In genomic region chr7:30771859-30772429, GRCh38 we compare ENCODE assay signal across 8 cellular contexts. TPM values are rescaled to one million over a fixed set of nuclear protein-coding genes. Genes with fewer than 3 reads are reported as not detected.
A peak's percentile ranks its signal among the peaks of the same experiment; 100 is the strongest.
DNase-seq lines count a peak whose midpoint lies in the region; ATAC-seq, FAIRE-seq and TF ChIP-seq lines count a peak whose summit lies in the region.

No MANE protein-coding gene starts in this region.

- POLR2A ChIA-PET in BJ (lab: Charles Lee): no interaction called here

- H3K79me2 ChIP-seq in Loucy (ENCODE audit: insufficient read depth, low read length): no peaks in the 10 kb centered on the region

- no peaks in the 10 kb centered on the region for H3K4me1 ChIP-seq in Loucy (ENCODE audit: insufficient read depth, low read length, poor library complexity, severe bottlenecking)
- no peaks in the 10 kb centered on the region for H3K4me1 ChIP-seq in breast epithelium
- H3K4me1 ChIP-seq in upper lobe of right lung: peaks cover 17% of the 10 kb centered on the region

- H3K9ac ChIP-seq in Loucy (ENCODE audit: low read depth, low read length, poor library complexity, severe bottlenecking): peak overlapping the region; percentile 60

- TF ChIP-seq POLR2A in breast epithelium (IDR thresholded peaks at IDR 0.05): no peak
- no peak for TF ChIP-seq POLR2A in lower leg skin (IDR thresholded peaks at IDR 0.05)

- no peak for ATAC-seq in upper lobe of right lung

- H4K20me1 ChIP-seq in Loucy (ENCODE audit: insufficient read depth, low read length, poor library complexity, severe bottlenecking): no peaks in the 10 kb centered on the region

- peak; percentile 50 for FAIRE-seq in GM18507 (lab: Jason Lieb, UNC)

- H3K27ac ChIP-seq in breast epithelium (peak overlapping the region; percentile 86 to 93), upper lobe of right lung (peak overlapping the region; percentile 89)

- DNase-seq in BJ (ENCODE audit: low read depth) (no peak), GM18507 (ENCODE audit: extremely low spot score, insufficient read length, low read depth) (no peak), breast epithelium (ENCODE audit: low spot score in 2 of 2) (no peak), lower leg skin (ENCODE audit: low spot score in 2 of 2) (no peak), upper lobe of right lung (no peak), NCI-H1105 treated with DMSO at 0.1 percent for 48 hours (lab: John Stamatoyannopoulos, UW) (no peak), HuH-7.5 (ENCODE audit: low spot score) (no peak)

- H2AFZ ChIP-seq in Loucy (ENCODE audit: low read length): peak overlapping the region; percentile 99

- peak overlapping the region; percentile 80 for H3K4me2 ChIP-seq in Loucy (ENCODE audit: low read depth, low read length, poor library complexity, severe bottlenecking)

- H3F3A ChIP-seq in Loucy (ENCODE audit: low read depth): no peaks in the 10 kb centered on the region

- no peaks in the 10 kb centered on the region for H3K9me3 ChIP-seq in Loucy (ENCODE audit: insufficient read depth, low read depth, low read length)
- no peaks in the 10 kb centered on the region for H3K9me3 ChIP-seq in breast epithelium
- H3K9me3 ChIP-seq in upper lobe of right lung: no peaks in the 10 kb centered on the region

- 1 to 4% methylated on average over 13 to 18 of the region's 18 CpGs for WGBS in lower leg skin, 2 donors

- TF ChIP-seq CTCF in BJ (IDR thresholded peaks at IDR 0.05; ENCODE audit: insufficient read depth, low read depth, low read length): no peak
- no peak for TF ChIP-seq CTCF in Loucy (conservative IDR thresholded peaks at IDR 0.05; ENCODE audit: low read length)
- TF ChIP-seq CTCF in breast epithelium (IDR thresholded peaks at IDR 0.05): no peak
- no peak for TF ChIP-seq CTCF in lower leg skin (IDR thresholded peaks at IDR 0.05)
- no peak for TF ChIP-seq CTCF in upper lobe of right lung (IDR thresholded peaks at IDR 0.05)

- intact Hi-C loops in breast epithelium (cut with DNase I; ENCODE audit: low total_unique reads) (no loop called here), lower leg skin (cut with DNase I; ENCODE audit: low total_unique reads) (no loop called here), upper lobe of right lung (cut with DNase I) (no loop called here)

- H3K4me3 ChIP-seq in BJ (ENCODE audit: low read depth, low read length) (peak overlapping the region; percentile 63), Loucy (ENCODE audit: low read length, poor library complexity, severe bottlenecking) (peak overlapping the region; percentile 75), breast epithelium (peak overlapping the region; percentile 74 to 96 (median 85)), lower leg skin (ENCODE audit: low read depth, poor library complexity, severe bottlenecking) (peak overlapping the region; percentile 67), upper lobe of right lung (peak overlapping the region; percentile 91)

- H3K36me3 ChIP-seq in BJ (ENCODE audit: control insufficient read depth, insufficient read depth, low read length): no peaks in the 10 kb centered on the region
- no peaks in the 10 kb centered on the region for H3K36me3 ChIP-seq in Loucy (ENCODE audit: insufficient read depth, low read length)
- H3K36me3 ChIP-seq in breast epithelium: no peaks in the 10 kb centered on the region
- no peaks in the 10 kb centered on the region for H3K36me3 ChIP-seq in upper lobe of right lung

- 0 out of 2 replicates have a peak, but pooled peaks cover 2% of the 10 kb centered on the region for H3K27me3 ChIP-seq in BJ (ENCODE audit: control insufficient read depth, insufficient read depth, low read length)
- H3K27me3 ChIP-seq in Loucy (ENCODE audit: insufficient read depth, low read length, poor library complexity, severe bottlenecking): no peaks in the 10 kb centered on the region
- H3K27me3 ChIP-seq in breast epithelium: no peaks in the 10 kb centered on the region
- H3K27me3 ChIP-seq in upper lobe of right lung: no peaks in the 10 kb centered on the region

- no peaks in the 10 kb centered on the region for H3K9me2 ChIP-seq in Loucy (replicated peaks; ENCODE audit: low read depth, low read length)

- CTCF ChIA-PET in BJ (lab: Yijun Ruan, JAX): interaction anchor here (0.8 to 1.3 kb wide), 2 partner anchors 33 to 167 kb away, joined by 3 to 4 read pairs; no protein-coding TSS in a partner anchor

RNA-seq across cellular contexts. Expression of gene MINDY4, which starts 0.7 kb away (rescaled TPM):
- polyA plus RNA-seq in BJ (2011; rRNA removed): 1.9 and 2.3 TPM in 2 replicates
- polyA minus RNA-seq in BJ (2011; rRNA and poly(A)+ RNA removed): 3.6 TPM in 2 replicates
- total RNA-seq in breast epithelium (10 to 100 TPM in 2 of 3 donors, 1 to 10 TPM in 1; 5.6 to 14.9 (median 13.8) TPM), lower leg skin (1 to 10 TPM; 4.0 to 4.7 (median 4.4) TPM), upper lobe of right lung (20.1 TPM)

RNA-seq across cellular contexts. Expression of gene INMT, which starts 20.0 kb away (rescaled TPM):
- polyA plus RNA-seq in BJ (2011; rRNA removed): 1.3 TPM in 2 replicates
- polyA minus RNA-seq in BJ (2011; rRNA and poly(A)+ RNA removed): 2.7 and 3.6 TPM in 2 replicates
- total RNA-seq in breast epithelium (10 to 100 TPM in 2 of 3 donors, 1 to 10 TPM in 1; 7.8 to 66.7 (median 26.2) TPM), lower leg skin (1 to 10 TPM; 1.7 to 6.8 (median 4.5) TPM), upper lobe of right lung (501 TPM)
